ENCODE assay signal across 8 cellular contexts in the genomic region with DNA sequence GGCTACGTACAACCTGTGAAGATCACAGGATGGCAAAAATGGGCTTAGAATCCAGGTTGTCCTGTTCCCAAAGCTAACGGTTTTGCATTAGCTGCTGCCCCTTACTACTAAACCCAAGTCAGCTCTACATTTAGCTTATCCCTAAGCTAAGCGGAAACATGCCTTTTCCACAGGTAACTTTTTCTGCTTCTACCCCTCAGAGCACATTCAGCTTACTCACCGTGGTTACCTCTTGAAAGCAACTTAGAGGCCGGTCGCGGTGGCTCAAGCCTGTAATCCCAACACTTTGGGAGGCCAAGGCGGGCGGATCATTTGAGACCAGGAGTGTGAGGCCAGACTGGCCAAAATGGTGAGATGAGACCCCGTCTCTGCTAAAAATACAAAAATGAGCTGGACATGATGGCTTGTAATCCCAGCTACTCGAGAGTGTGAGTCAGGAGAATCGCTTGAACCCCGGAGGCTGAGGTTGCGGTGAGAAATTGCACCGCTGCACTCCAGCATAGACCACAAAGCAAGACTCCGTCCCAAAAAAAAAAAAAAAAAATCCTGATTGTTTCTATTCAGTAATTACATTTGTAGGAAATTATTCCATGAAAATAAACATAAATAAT. TPM values are rescaled to one million over a fixed set of nuclear protein-coding genes. Genes with fewer than 3 reads are reported as not detected.
DNase-seq lines count a peak whose midpoint lies in the region; ATAC-seq and TF ChIP-seq lines count a peak whose summit lies in the region.

No MANE protein-coding gene starts in this region.

- H3K4me1 ChIP-seq in NT2/D1 (ENCODE audit: insufficient read depth, insufficient read length) = peaks cover 11% of the 10 kb centered on the region

- no peaks in the 10 kb centered on the region for H3K9me3 ChIP-seq in NT2/D1 (ENCODE audit: insufficient read depth, low read length)

- H3K27me3 Mint-ChIP-seq in naive thymus-derived CD8-positive, alpha-beta T cell = peaks cover 0 to 4% (median 3%) of the 10 kb centered on the region in 5 donors

- TF ChIP-seq CTCF in coronary artery (IDR thresholded peaks at IDR 0.05) = no peak

- POLR2A ChIA-PET in naive thymus-derived CD8-positive, alpha-beta T cell (lab: Charles Lee) = interaction anchor here (0.7 to 4.1 kb wide), 10 partner anchors 35 to 184 kb away, joined by 3 to 44 read pairs (median 6); partner anchors contain the start of genes DENND5A, IPO7 and ZNF143

- H3K9me3 Mint-ChIP-seq in naive thymus-derived CD8-positive, alpha-beta T cell = no peaks in the 10 kb centered on the region

- DNase-seq in EH (ENCODE audit: low read depth) (peak; percentile 18), NT2/D1 (ENCODE audit: low read depth, low spot score) (no peak), coronary artery (ENCODE audit: low spot score) (no peak), NCI-H1048 (lab: John Stamatoyannopoulos, UW) (no peak), globus pallidus (ENCODE audit: low spot score) (no peak), pons (ENCODE audit: low spot score) (no peak), NCI-H526 (lab: John Stamatoyannopoulos, UW) (no peak)
- no peak for DNase-seq in naive thymus-derived CD8-positive, alpha-beta T cell

- no peaks in the 10 kb centered on the region for H3K27me3 ChIP-seq in NT2/D1 (ENCODE audit: insufficient read depth, insufficient read length)

- H3K27ac Mint-ChIP-seq in naive thymus-derived CD8-positive, alpha-beta T cell = peak overlapping the region; percentile 97 to 100 (median 99)

- peak overlapping the region; percentile 78 for H3K4me3 ChIP-seq in NT2/D1 (ENCODE audit: insufficient read length, low read depth)
- H3K4me3 ChIP-seq in coronary artery = peak overlapping the region; percentile 94

- peaks cover 0 to 4% (median 0%) of the 10 kb centered on the region in 3 donors for H3K36me3 Mint-ChIP-seq in naive thymus-derived CD8-positive, alpha-beta T cell

- peak overlapping the region; percentile 81 to 82 for H3K27ac ChIP-seq in coronary artery

- H3K4me1 Mint-ChIP-seq in naive thymus-derived CD8-positive, alpha-beta T cell = peaks cover 17 to 55% (median 44%) of the 10 kb centered on the region in 4 donors

- no peak for ATAC-seq in naive thymus-derived CD8-positive, alpha-beta T cell

- H3K9ac ChIP-seq in NT2/D1 (ENCODE audit: insufficient read length, low read depth) = peak overlapping the region; percentile 92

- H3K36me3 ChIP-seq in NT2/D1 (ENCODE audit: insufficient read depth, insufficient read length, low read length) = peaks cover 14% of the 10 kb centered on the region

- peak overlapping the region; percentile 95 to 100 (median 100) for H3K4me3 Mint-ChIP-seq in naive thymus-derived CD8-positive, alpha-beta T cell

RNA-seq across cellular contexts. Expression of gene TMEM41B, which starts 0.8 kb away (rescaled TPM):
- total RNA-seq in naive thymus-derived CD8-positive, alpha-beta T cell = 10 to 100 TPM; 78.6 to 84.9 TPM
- 10 to 100 TPM in 1 of 3 donors, 1 to 10 TPM in 2; 7.4 to 16.3 (median 7.5) TPM for polyA plus RNA-seq in naive thymus-derived CD8-positive, alpha-beta T cell

RNA-seq across cellular contexts. Expression of gene DENND5A, which starts 50.0 kb away (rescaled TPM):
- total RNA-seq in naive thymus-derived CD8-positive, alpha-beta T cell = 100 to 1,000 TPM; 119 to 122 TPM
- 10 to 100 TPM; 26.4 to 65.3 (median 33.5) TPM for polyA plus RNA-seq in naive thymus-derived CD8-positive, alpha-beta T cell
